ENCODE assay signal across 8 cellular contexts in the genomic region with DNA sequence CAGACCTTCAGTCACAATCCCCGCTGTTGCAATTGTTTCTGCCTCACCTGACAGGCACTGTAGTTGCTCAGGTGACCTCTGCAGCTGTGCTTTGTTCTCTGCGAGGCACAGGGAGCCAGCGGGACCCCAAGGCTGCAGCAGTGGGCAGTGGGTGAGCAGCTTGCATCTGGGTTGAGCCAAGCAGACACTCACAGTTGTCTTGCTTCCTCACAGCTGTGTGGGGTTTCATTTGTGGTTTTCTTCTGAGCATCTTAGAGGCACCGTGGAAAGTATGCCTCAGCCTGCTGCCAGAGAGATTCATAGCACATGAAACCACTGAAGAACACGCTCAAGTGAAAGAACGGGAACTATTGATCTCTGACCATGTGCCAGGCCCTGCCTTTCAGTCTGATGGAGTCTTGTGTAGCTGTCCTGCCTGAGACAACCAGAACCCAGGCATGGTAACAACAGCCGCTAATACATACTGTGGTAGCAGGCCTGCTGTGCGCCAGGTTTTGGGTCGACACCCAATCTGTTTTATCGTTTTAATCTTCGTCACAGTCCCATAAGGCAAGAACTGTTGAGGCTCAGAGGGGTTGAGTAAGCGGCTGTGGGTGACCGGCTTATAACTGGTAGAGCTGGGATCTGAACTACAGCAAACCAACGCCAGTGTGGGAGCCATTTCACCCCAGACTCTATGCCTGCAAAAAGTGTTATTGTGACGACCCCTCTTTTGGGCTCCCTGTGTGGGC. TPM values are rescaled to one million over a fixed set of nuclear protein-coding genes. Genes with fewer than 3 reads are reported as not detected.
DNase-seq lines count a peak whose midpoint lies in the region; ATAC-seq and TF ChIP-seq lines count a peak whose summit lies in the region.

No MANE protein-coding gene starts in this region.

- no peaks in the 10 kb centered on the region for H3K36me3 ChIP-seq in MM.1S (replicated peaks; ENCODE audit: insufficient read depth, low read length)

- peaks cover 59% of the 10 kb centered on the region for H3K4me1 Mint-ChIP-seq in activated T-cell treated with anti-CD3 and anti-CD28 coated beads, Interleukin-2, amount 50 U/mL, for 24 hours (ENCODE audit: low read depth)
- peaks cover 13% of the 10 kb centered on the region for H3K4me1 Mint-ChIP-seq in glutamatergic neuron (ENCODE audit: low read depth, unreplicated experiment)

- peak overlapping the region; percentile 99 for H3K27ac Mint-ChIP-seq in activated T-cell treated with anti-CD3 and anti-CD28 coated beads, Interleukin-2, amount 50 U/mL, for 24 hours
- no peak overlapping the region for H3K27ac Mint-ChIP-seq in glutamatergic neuron (ENCODE audit: unreplicated experiment)

- no peak overlapping the region for H3K9ac ChIP-seq in MM.1S (ENCODE audit: low read length)

- H3K4me2 ChIP-seq in MM.1S (ENCODE audit: low read depth, low read length) = peak overlapping the region; percentile 68

- no peaks in the 10 kb centered on the region for H3K79me2 ChIP-seq in MM.1S (ENCODE audit: low read length)

- H3K4me3 Mint-ChIP-seq in activated T-cell treated with anti-CD3 and anti-CD28 coated beads, Interleukin-2, amount 50 U/mL, for 24 hours = peak overlapping the region; percentile 84
- peak overlapping the region; percentile 78 for H3K4me3 Mint-ChIP-seq in glutamatergic neuron (ENCODE audit: unreplicated experiment)

- no peaks in the 10 kb centered on the region for H3K9me3 Mint-ChIP-seq in activated T-cell treated with anti-CD3 and anti-CD28 coated beads, Interleukin-2, amount 50 U/mL, for 24 hours
- H3K9me3 Mint-ChIP-seq in glutamatergic neuron (ENCODE audit: unreplicated experiment) = peaks cover 9% of the 10 kb centered on the region

- no peaks in the 10 kb centered on the region for H3K27me3 ChIP-seq in MM.1S (replicated peaks; ENCODE audit: insufficient read depth, low read length)

- peak overlapping the region; percentile 81 for H3K27ac ChIP-seq in C4-2B
- peak overlapping the region; percentile 27; the same call in 1 of the 2 replicates for H3K27ac ChIP-seq in MM.1S (ENCODE audit: low read length)

- TF ChIP-seq CTCF in C4-2B (conservative IDR thresholded peaks at IDR 0.05) (no peak), MM.1S (IDR thresholded peaks at IDR 0.05; ENCODE audit: low read length) (no peak), glutamatergic neuron (IDR thresholded peaks at IDR 0.05; ENCODE audit: partially characterized antibody, unreplicated experiment) (no peak), omental fat pad (IDR thresholded peaks at IDR 0.05) (no peak)

- H3K27me3 Mint-ChIP-seq in activated T-cell treated with anti-CD3 and anti-CD28 coated beads, Interleukin-2, amount 50 U/mL, for 24 hours = no peaks in the 10 kb centered on the region
- H3K27me3 Mint-ChIP-seq in glutamatergic neuron (ENCODE audit: unreplicated experiment) = peaks cover 2% of the 10 kb centered on the region

- H3K4me1 ChIP-seq in MM.1S (ENCODE audit: low read length) = peaks cover 13% of the 10 kb centered on the region

- no peaks in the 10 kb centered on the region for H3K9me3 ChIP-seq in MM.1S (replicated peaks; ENCODE audit: insufficient read depth, low read length)

- no peaks in the 10 kb centered on the region for H3K36me3 Mint-ChIP-seq in activated T-cell treated with anti-CD3 and anti-CD28 coated beads, Interleukin-2, amount 50 U/mL, for 24 hours (ENCODE audit: low read depth)
- peaks cover 5% of the 10 kb centered on the region for H3K36me3 Mint-ChIP-seq in glutamatergic neuron (ENCODE audit: unreplicated experiment)

- H2AFZ ChIP-seq in MM.1S (ENCODE audit: low read length) = peak overlapping the region; percentile 21; the same call in 1 of the 2 replicates

- DNase-seq in MM.1S (peak; percentile 91), glutamatergic neuron (no peak), smooth muscle cell of the brain vasculature (ENCODE audit: low read depth, low spot score) (peak; percentile 36), NCI-H524 (lab: John Stamatoyannopoulos, UW) (no peak), omental fat pad (ENCODE audit: low spot score) (no peak)
- DNase-seq in activated T-cell treated with anti-CD3 and anti-CD28 coated beads, Interleukin-2, amount 50 U/mL, for 24 hours = peak; percentile 83

- no peaks in the 10 kb centered on the region for H4K20me1 ChIP-seq in MM.1S (ENCODE audit: insufficient read depth, low read length)

- ATAC-seq in GM21526 (IDR thresholded peaks at IDR 0.05; ENCODE audit: low FRiP score, unreplicated experiment) (peak; percentile 97), omental fat pad (ENCODE audit: low FRiP score) (no peak)

- no peaks in the 10 kb centered on the region for H3K9me2 ChIP-seq in MM.1S (replicated peaks; ENCODE audit: insufficient read depth, low read length)

- peaks cover 9% of the 10 kb centered on the region; the same call in 1 of the 2 replicates for H3F3A ChIP-seq in MM.1S (ENCODE audit: insufficient read depth, low read length)

- no peak overlapping the region for H3K4me3 ChIP-seq in MM.1S (ENCODE audit: low read length)

RNA-seq across cellular contexts. Expression of gene GRK7, which starts 33.4 kb away (rescaled TPM):
- total RNA-seq in glutamatergic neuron (ENCODE audit: unreplicated experiment) (not detected), omental fat pad (under 1 TPM in 2 of 4 donors, not detected in 2; 0.12 to 0.46 TPM)

RNA-seq across cellular contexts. Expression of gene RNF7, which starts 58.5 kb away (rescaled TPM):
- total RNA-seq in glutamatergic neuron (ENCODE audit: unreplicated experiment) (95.0 TPM), omental fat pad (10 to 100 TPM; 67.9 to 89.8 (median 77.4) TPM)

Comparison
In these comparisons a context has a peak if more than half of its experiments do, and no peak if none do; other contexts are left out.
1. DNase-seq: peak in MM.1S (single experiment), activated T-cell treated with anti-CD3 and anti-CD28 coated beads, Interleukin-2, amount 50 U/mL, for 24 hours (single experiment) and smooth muscle cell of the brain vasculature (single experiment); none in glutamatergic neuron (single experiment), NCI-H524 (0 of 2) and omental fat pad (single experiment).